In the genomic region with DNA sequence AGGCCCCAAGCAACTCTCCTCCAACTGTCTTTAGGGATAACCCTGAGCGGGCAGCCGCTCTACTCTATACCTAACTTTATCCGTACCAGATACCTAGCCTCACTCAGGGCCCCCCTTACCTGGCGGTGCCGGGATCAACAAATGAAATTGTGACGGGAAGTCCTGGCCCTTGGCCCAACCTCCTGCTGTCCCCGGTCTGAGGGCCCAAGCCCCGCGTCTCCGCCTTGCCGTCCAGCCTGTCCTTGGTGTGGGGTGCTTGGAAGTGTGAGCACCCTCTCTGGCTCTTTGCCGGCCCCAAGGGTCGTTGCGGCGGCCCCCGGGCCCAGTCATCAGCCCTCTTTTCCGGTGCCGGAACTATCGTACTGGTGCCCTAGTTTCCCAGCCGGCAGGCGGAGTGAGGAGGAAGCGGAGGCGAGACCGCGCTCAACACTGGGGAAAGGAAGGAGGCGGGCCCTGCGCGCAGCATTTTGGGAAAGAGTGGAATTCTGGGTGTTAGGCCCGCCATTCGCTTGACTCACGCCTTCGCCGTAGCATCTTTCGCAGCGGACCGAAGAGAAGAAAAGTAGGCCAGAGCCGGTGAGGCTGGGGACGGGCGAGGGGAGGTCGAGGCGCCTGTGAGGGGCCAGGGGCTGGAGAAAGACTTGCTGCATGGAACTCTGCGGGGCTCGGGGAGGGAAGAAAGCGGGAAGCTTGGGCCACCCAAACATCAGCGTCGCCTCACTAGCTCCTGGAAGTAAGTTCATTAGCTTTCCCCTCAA, we compare ENCODE assay signal across 1 cellular context.
TF ChIP-seq lines count a peak whose summit lies in the region.

A gene (plus strand): TSS at position 504 of the 758 bp plus-strand sequence. CDS start 1,676 bp downstream, outside the sequence.

TF ChIP-seq in HEK293, 187 proteins besides CTCF, POLR2A, EP300 and RAD21 (continued from another document and continues in another):
- TF ChIP-seq, protein P1, sequence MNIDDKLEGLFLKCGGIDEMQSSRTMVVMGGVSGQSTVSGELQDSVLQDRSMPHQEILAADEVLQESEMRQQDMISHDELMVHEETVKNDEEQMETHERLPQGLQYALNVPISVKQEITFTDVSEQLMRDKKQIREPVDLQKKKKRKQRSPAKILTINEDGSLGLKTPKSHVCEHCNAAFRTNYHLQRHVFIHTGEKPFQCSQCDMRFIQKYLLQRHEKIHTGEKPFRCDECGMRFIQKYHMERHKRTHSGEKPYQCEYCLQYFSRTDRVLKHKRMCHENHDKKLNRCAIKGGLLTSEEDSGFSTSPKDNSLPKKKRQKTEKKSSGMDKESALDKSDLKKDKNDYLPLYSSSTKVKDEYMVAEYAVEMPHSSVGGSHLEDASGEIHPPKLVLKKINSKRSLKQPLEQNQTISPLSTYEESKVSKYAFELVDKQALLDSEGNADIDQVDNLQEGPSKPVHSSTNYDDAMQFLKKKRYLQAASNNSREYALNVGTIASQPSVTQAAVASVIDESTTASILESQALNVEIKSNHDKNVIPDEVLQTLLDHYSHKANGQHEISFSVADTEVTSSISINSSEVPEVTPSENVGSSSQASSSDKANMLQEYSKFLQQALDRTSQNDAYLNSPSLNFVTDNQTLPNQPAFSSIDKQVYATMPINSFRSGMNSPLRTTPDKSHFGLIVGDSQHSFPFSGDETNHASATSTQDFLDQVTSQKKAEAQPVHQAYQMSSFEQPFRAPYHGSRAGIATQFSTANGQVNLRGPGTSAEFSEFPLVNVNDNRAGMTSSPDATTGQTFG (tag by site-specific recombination; IDR thresholded peaks at IDR 0.05; ENCODE audit: borderline replicate concordance) = peak; percentile 90
- no peak for TF ChIP-seq ZNF274 (IDR thresholded peaks at IDR 0.05; ENCODE audit: low read length)
- TF ChIP-seq ZNF274 (tag by site-specific recombination; IDR thresholded peaks at IDR 0.05; ENCODE audit: borderline replicate concordance) = no peak
- TF ChIP-seq, protein P2, sequence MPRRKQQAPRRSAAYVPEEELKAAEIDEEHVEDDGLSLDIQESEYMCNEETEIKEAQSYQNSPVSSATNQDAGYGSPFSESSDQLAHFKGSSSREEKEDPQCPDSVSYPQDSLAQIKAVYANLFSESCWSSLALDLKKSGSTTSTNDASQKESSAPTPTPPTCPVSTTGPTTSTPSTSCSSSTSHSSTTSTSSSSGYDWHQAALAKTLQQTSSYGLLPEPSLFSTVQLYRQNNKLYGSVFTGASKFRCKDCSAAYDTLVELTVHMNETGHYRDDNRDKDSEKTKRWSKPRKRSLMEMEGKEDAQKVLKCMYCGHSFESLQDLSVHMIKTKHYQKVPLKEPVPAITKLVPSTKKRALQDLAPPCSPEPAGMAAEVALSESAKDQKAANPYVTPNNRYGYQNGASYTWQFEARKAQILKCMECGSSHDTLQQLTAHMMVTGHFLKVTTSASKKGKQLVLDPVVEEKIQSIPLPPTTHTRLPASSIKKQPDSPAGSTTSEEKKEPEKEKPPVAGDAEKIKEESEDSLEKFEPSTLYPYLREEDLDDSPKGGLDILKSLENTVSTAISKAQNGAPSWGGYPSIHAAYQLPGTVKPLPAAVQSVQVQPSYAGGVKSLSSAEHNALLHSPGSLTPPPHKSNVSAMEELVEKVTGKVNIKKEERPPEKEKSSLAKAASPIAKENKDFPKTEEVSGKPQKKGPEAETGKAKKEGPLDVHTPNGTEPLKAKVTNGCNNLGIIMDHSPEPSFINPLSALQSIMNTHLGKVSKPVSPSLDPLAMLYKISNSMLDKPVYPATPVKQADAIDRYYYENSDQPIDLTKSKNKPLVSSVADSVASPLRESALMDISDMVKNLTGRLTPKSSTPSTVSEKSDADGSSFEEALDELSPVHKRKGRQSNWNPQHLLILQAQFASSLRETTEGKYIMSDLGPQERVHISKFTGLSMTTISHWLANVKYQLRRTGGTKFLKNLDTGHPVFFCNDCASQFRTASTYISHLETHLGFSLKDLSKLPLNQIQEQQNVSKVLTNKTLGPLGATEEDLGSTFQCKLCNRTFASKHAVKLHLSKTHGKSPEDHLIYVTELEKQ (tag by site-specific recombination; IDR thresholded peaks at IDR 0.05; ENCODE audit: borderline replicate concordance) = 0 out of 2 replicates have a peak, but pooled peaks have one; percentile 42
- TF ChIP-seq ZSCAN16 (tag by site-specific recombination; IDR thresholded peaks at IDR 0.05) = no peak; the same call in 1 of the 2 replicates
- TF ChIP-seq ZNF311 (tag by site-specific recombination; IDR thresholded peaks at IDR 0.05; ENCODE audit: borderline replicate concordance) = no peak
- TF ChIP-seq ZFP69B (tag by site-specific recombination; IDR thresholded peaks at IDR 0.05) = peak; percentile 93
- TF ChIP-seq ZNF561 (tag by site-specific recombination; IDR thresholded peaks at IDR 0.05; ENCODE audit: borderline replicate concordance) = peak; percentile 94
- no peak for TF ChIP-seq ZNF433 (tag by site-specific recombination; IDR thresholded peaks at IDR 0.05; ENCODE audit: low read depth)
- TF ChIP-seq ZNF596 (tag by site-specific recombination; IDR thresholded peaks at IDR 0.05) = no peak
- TF ChIP-seq, protein P3, sequence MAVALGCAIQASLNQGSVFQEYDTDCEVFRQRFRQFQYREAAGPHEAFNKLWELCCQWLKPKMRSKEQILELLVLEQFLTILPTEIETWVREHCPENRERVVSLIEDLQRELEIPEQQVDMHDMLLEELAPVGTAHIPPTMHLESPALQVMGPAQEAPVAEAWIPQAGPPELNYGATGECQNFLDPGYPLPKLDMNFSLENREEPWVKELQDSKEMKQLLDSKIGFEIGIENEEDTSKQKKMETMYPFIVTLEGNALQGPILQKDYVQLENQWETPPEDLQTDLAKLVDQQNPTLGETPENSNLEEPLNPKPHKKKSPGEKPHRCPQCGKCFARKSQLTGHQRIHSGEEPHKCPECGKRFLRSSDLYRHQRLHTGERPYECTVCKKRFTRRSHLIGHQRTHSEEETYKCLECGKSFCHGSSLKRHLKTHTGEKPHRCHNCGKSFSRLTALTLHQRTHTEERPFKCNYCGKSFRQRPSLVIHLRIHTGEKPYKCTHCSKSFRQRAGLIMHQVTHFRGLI (tag by site-specific recombination; IDR thresholded peaks at IDR 0.05) = no peak
- TF ChIP-seq ZNF792 (tag by site-specific recombination; IDR thresholded peaks at IDR 0.05) = 0 out of 2 replicates have a peak, but pooled peaks have one; percentile 34
- peak; percentile 87; the same call in 1 of the 2 replicates for TF ChIP-seq ZBTB7A (tag by site-specific recombination; IDR thresholded peaks at IDR 0.05; ENCODE audit: low read depth)
- peak; percentile 85 for TF ChIP-seq SP2 (tag by site-specific recombination; IDR thresholded peaks at IDR 0.05)
- no peak for TF ChIP-seq ZNF621 (tag by site-specific recombination; IDR thresholded peaks at IDR 0.05)
- TF ChIP-seq, protein P4, sequence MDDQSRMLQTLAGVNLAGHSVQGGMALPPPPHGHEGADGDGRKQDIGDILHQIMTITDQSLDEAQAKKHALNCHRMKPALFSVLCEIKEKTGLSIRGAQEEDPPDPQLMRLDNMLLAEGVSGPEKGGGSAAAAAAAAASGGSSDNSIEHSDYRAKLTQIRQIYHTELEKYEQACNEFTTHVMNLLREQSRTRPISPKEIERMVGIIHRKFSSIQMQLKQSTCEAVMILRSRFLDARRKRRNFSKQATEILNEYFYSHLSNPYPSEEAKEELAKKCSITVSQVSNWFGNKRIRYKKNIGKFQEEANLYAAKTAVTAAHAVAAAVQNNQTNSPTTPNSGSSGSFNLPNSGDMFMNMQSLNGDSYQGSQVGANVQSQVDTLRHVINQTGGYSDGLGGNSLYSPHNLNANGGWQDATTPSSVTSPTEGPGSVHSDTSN (CRISPR knock-in tag; IDR thresholded peaks at IDR 0.05) = no peak
- 0 out of 2 replicates have a peak, but pooled peaks have one; percentile 69 for TF ChIP-seq ZBTB48 (tag by site-specific recombination; IDR thresholded peaks at IDR 0.05)
- no peak for TF ChIP-seq ZNF416 (tag by site-specific recombination; IDR thresholded peaks at IDR 0.05)
- peak; percentile 48; the same call in 1 of the 2 replicates for TF ChIP-seq ZNF623 (tag by site-specific recombination; IDR thresholded peaks at IDR 0.05)
- TF ChIP-seq, protein P5, sequence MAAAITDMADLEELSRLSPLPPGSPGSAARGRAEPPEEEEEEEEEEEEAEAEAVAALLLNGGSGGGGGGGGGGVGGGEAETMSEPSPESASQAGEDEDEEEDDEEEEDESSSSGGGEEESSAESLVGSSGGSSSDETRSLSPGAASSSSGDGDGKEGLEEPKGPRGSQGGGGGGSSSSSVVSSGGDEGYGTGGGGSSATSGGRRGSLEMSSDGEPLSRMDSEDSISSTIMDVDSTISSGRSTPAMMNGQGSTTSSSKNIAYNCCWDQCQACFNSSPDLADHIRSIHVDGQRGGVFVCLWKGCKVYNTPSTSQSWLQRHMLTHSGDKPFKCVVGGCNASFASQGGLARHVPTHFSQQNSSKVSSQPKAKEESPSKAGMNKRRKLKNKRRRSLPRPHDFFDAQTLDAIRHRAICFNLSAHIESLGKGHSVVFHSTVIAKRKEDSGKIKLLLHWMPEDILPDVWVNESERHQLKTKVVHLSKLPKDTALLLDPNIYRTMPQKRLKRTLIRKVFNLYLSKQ (tag by site-specific recombination; IDR thresholded peaks at IDR 0.05; ENCODE audit: borderline replicate concordance) = no peak
- TF ChIP-seq, protein P6, sequence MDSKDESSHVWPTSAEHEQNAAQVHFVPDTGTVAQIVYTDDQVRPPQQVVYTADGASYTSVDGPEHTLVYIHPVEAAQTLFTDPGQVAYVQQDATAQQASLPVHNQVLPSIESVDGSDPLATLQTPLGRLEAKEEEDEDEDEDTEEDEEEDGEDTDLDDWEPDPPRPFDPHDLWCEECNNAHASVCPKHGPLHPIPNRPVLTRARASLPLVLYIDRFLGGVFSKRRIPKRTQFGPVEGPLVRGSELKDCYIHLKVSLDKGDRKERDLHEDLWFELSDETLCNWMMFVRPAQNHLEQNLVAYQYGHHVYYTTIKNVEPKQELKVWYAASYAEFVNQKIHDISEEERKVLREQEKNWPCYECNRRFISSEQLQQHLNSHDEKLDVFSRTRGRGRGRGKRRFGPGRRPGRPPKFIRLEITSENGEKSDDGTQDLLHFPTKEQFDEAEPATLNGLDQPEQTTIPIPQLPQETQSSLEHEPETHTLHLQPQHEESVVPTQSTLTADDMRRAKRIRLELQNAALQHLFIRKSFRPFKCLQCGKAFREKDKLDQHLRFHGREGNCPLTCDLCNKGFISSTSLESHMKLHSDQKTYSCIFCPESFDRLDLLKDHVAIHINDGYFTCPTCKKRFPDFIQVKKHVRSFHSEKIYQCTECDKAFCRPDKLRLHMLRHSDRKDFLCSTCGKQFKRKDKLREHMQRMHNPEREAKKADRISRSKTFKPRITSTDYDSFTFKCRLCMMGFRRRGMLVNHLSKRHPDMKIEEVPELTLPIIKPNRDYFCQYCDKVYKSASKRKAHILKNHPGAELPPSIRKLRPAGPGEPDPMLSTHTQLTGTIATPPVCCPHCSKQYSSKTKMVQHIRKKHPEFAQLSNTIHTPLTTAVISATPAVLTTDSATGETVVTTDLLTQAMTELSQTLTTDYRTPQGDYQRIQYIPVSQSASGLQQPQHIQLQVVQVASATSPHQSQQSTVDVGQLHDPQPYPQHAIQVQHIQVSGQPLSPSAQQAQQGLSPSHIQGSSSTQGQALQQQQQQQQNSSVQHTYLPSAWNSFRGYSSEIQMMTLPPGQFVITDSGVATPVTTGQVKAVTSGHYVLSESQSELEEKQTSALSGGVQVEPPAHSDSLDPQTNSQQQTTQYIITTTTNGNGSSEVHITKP (tag by site-specific recombination; IDR thresholded peaks at IDR 0.05) = peak; percentile 65
- TF ChIP-seq REPIN1 (tag by site-specific recombination; IDR thresholded peaks at IDR 0.05; ENCODE audit: low read depth) = 0 out of 2 replicates have a peak, but pooled peaks have one; percentile 92
- no peak for TF ChIP-seq GLI2 (tag by site-specific recombination; IDR thresholded peaks at IDR 0.05; ENCODE audit: borderline replicate concordance, low read depth)
- peak; percentile 20; the same call in 1 of the 2 replicates for TF ChIP-seq HOXA7 (CRISPR knock-in tag; IDR thresholded peaks at IDR 0.05; ENCODE audit: borderline replicate concordance)
- peak; percentile 96 for TF ChIP-seq SP7 (tag by site-specific recombination; IDR thresholded peaks at IDR 0.05)
- TF ChIP-seq ZNF624 (tag by site-specific recombination; IDR thresholded peaks at IDR 0.05) = no peak
- no peak for TF ChIP-seq TCF7L2 (IDR thresholded peaks at IDR 0.05; ENCODE audit: borderline replicate concordance, low read depth, low read length)
- no peak for TF ChIP-seq ZNF521 (tag by site-specific recombination; IDR thresholded peaks at IDR 0.05)
- TF ChIP-seq, protein P7, sequence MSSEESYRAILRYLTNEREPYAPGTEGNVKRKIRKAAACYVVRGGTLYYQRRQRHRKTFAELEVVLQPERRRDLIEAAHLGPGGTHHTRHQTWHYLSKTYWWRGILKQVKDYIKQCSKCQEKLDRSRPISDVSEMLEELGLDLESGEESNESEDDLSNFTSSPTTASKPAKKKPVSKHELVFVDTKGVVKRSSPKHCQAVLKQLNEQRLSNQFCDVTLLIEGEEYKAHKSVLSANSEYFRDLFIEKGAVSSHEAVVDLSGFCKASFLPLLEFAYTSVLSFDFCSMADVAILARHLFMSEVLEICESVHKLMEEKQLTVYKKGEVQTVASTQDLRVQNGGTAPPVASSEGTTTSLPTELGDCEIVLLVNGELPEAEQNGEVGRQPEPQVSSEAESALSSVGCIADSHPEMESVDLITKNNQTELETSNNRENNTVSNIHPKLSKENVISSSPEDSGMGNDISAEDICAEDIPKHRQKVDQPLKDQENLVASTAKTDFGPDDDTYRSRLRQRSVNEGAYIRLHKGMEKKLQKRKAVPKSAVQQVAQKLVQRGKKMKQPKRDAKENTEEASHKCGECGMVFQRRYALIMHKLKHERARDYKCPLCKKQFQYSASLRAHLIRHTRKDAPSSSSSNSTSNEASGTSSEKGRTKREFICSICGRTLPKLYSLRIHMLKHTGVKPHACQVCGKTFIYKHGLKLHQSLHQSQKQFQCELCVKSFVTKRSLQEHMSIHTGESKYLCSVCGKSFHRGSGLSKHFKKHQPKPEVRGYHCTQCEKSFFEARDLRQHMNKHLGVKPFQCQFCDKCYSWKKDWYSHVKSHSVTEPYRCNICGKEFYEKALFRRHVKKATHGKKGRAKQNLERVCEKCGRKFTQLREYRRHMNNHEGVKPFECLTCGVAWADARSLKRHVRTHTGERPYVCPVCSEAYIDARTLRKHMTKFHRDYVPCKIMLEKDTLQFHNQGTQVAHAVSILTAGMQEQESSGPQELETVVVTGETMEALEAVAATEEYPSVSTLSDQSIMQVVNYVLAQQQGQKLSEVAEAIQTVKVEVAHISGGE (tag by site-specific recombination; conservative IDR thresholded peaks at IDR 0.05; ENCODE audit: low read depth) = peak; percentile 99
- 0 out of 2 replicates have a peak, but pooled peaks have one; percentile 13 for TF ChIP-seq ZFP41 (tag by site-specific recombination; IDR thresholded peaks at IDR 0.05; ENCODE audit: borderline replicate concordance)
- no peak; the same call in 1 of the 2 replicates for TF ChIP-seq ZNF221 (tag by site-specific recombination; IDR thresholded peaks at IDR 0.05; ENCODE audit: borderline replicate concordance)
- TF ChIP-seq ZNF146 (tag by site-specific recombination; IDR thresholded peaks at IDR 0.05) = no peak; the same call in 1 of the 2 replicates
- TF ChIP-seq ZNF19 (tag by site-specific recombination; IDR thresholded peaks at IDR 0.05; ENCODE audit: low read depth) = no peak
- TF ChIP-seq, protein P8, sequence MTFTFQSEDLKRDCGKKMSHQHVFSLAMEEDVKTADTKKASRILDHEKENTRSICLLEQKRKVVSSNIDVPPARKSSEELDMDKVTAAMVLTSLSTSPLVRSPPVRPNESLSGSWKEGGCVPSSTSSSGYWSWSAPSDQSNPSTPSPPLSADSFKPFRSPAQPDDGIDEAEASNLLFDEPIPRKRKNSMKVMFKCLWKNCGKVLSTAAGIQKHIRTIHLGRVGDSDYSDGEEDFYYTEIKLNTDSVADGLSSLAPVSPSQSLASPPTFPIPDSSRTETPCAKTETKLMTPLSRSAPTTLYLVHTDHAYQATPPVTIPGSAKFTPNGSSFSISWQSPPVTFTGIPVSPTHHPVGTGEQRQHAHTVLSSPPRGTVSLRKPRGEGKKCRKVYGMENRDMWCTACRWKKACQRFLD (tag by site-specific recombination; IDR thresholded peaks at IDR 0.05) = no peak
- TF ChIP-seq ZNF830 (tag by site-specific recombination; IDR thresholded peaks at IDR 0.05; ENCODE audit: low read depth) = no peak
- TF ChIP-seq ZNF785 (tag by site-specific recombination; IDR thresholded peaks at IDR 0.05) = no peak; the same call in 1 of the 2 replicates
